ENCODE assay signal across 8 cellular contexts in genomic region chr7:56033671-56034432, GRCh38. TPM values are rescaled to one million over a fixed set of nuclear protein-coding genes. Genes with fewer than 3 reads are reported as not detected.
DNase-seq lines count a peak whose midpoint lies in the region; ATAC-seq and TF ChIP-seq lines count a peak whose summit lies in the region.

No MANE protein-coding gene starts in this region.

- H3K4me3 Mint-ChIP-seq in MCF 10A (ENCODE audit: unreplicated experiment) (peak overlapping the region; percentile 71), immature natural killer cell (peak overlapping the region; percentile 83 to 89 (median 86))

- H3K4me1 Mint-ChIP-seq in MCF 10A (ENCODE audit: insufficient read depth, unreplicated experiment) (peaks cover 8% of the 10 kb centered on the region), immature natural killer cell (peaks cover 4 to 7% of the 10 kb centered on the region in 2 donors)

- TSS peak; percentile 57 for BruUV-seq in MCF 10A (replicated peaks; lab: Mats Ljungman, UMichigan)

- H3K27me3 Mint-ChIP-seq in MCF 10A (ENCODE audit: insufficient read depth, unreplicated experiment) (no peaks in the 10 kb centered on the region), immature natural killer cell (ENCODE audit: low read depth in 3 of 3) (peaks cover 0 to 2% (median 1%) of the 10 kb centered on the region in 3 donors)

- H3K36me3 Mint-ChIP-seq in MCF 10A (ENCODE audit: insufficient read depth, unreplicated experiment) (peaks cover 46% of the 10 kb centered on the region), immature natural killer cell (no peaks in the 10 kb centered on the region)

- CTCF ChIA-PET in MCF 10A (lab: Yijun Ruan, JAX) = interaction anchor here (0.6 to 1.2 kb wide), 8 partner anchors 16 to 328 kb away, joined by 3 to 7 read pairs (median 4); no protein-coding TSS in a partner anchor

- POLR2A ChIA-PET in MCF 10A (lab: Yijun Ruan, JAX) = interaction anchor here (0.7 to 4.3 kb wide), 13 partner anchors 9 to 501 kb away, joined by 3 to 41 read pairs (median 4); partner anchors contain the start of genes CCT6A, PSPH and SUMF2

- H3K9me3 Mint-ChIP-seq in MCF 10A (ENCODE audit: unreplicated experiment) (no peaks in the 10 kb centered on the region), immature natural killer cell (no peaks in the 10 kb centered on the region)

- H3K27ac Mint-ChIP-seq in MCF 10A (ENCODE audit: low read depth, unreplicated experiment) (peak overlapping the region; percentile 4), immature natural killer cell (peak overlapping the region in 4 of 6 donors; percentile 2 to 55 (median 32))

- peak; percentile 37 for TF ChIP-seq CTCF in MCF 10A (IDR thresholded peaks at IDR 0.05; ENCODE audit: unreplicated experiment)

- ATAC-seq in GM18511 (IDR thresholded peaks at IDR 0.05; ENCODE audit: unreplicated experiment) (peak; percentile 98), HG02973 (IDR thresholded peaks at IDR 0.05; ENCODE audit: unreplicated experiment) (peak; percentile 89)

- DNase-seq in A172 (ENCODE audit: low spot score) (peak; percentile 83), NCI-H2081 treated with DMSO at 0.1 percent for 48 hours (lab: John Stamatoyannopoulos, UW) (peak; percentile 71), UCSD-AML1 (lab: John Stamatoyannopoulos, UW; ENCODE audit: unreplicated experiment) (peak; percentile 51), MCF 10A (ENCODE audit: unreplicated experiment) (peak; percentile 85), immature natural killer cell (peak; percentile 55 to 59 (median 58))
- DNase-seq in stimulated activated CD4-positive, alpha-beta T cell treated with anti-CD3 and anti-CD28 coated beads, Interleukin-12 subunit alpha, Interleukin-12 subunit beta, amount 100 ng/mL, for 4 hours = peak; percentile 63

- intact Hi-C loops in MCF 10A (cut with micrococcal nuclease) = loop anchor here (1.0 kb wide), 1 partner anchor 17 kb away; the partner anchor contains the start of genes CCT6A and PSPH

RNA-seq across cellular contexts. Expression of gene PSPH, which starts 17.4 kb away (rescaled TPM):
- 98.8 and 102 TPM in 2 replicates for total RNA-seq in A172 (2014; rRNA removed; shearing (Covaris generic))
- total RNA-seq in MCF 10A (2022) = 49.4 and 56.6 TPM in 2 replicates
- 1 to 10 TPM; 3.2 to 6.8 (median 5.1) TPM for polyA plus RNA-seq in immature natural killer cell

RNA-seq across cellular contexts. Expression of gene CCT6A, which starts 17.7 kb away (rescaled TPM):
- total RNA-seq in A172 (2014; rRNA removed; shearing (Covaris generic)) = 538 and 632 TPM in 2 replicates
- 208 and 222 TPM in 2 replicates for total RNA-seq in MCF 10A (2022)
- polyA plus RNA-seq in immature natural killer cell = 10 to 100 TPM; 64.6 to 91.0 (median 77.6) TPM

RNA-seq across cellular contexts. Expression of gene SUMF2, which starts 30.2 kb away (rescaled TPM):
- 112 and 128 TPM in 2 replicates for total RNA-seq in A172 (2014; rRNA removed; shearing (Covaris generic))
- 142 and 159 TPM in 2 replicates for total RNA-seq in MCF 10A (2022)
- polyA plus RNA-seq in immature natural killer cell = 100 to 1,000 TPM in 2 of 3 donors, 10 to 100 TPM in 1; 86.1 to 198 (median 188) TPM

RNA-seq across cellular contexts. Expression of gene PHKG1, which starts 58.9 kb away (rescaled TPM):
- 0.28 TPM in 1 of 2 replicates, not detected in the other for total RNA-seq in A172 (2014; rRNA removed; shearing (Covaris generic))
- 1.2 and 2.4 TPM in 2 replicates for total RNA-seq in MCF 10A (2022)
- under 1 TPM in 2 of 3 donors, not detected in 1; 0.10 to 0.16 TPM for polyA plus RNA-seq in immature natural killer cell

Comparison
In these comparisons a context has a peak if more than half of its experiments do, and no peak if none do; other contexts are left out.
1. Peak in every context shown above with its lines: DNase-seq and ATAC-seq.